1 cellular context compared by ENCODE assay signal in the genomic region with DNA sequence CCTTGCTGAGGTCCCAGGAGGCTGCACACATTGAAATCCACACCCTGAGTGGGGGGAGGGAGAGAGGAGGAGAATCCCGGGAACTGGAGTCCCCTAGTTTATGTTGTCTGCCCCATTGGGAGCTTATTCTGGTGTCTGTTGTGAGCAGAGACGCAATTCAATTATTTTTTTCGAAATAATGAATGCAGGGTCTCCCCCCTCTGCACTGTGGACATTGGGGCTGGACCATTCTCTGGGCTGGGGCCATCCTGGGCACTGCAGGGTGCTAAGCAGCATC.
TF ChIP-seq lines count a peak whose summit lies in the region.

No MANE protein-coding gene starts in this region.

TF ChIP-seq in GM23338, 12 proteins besides CTCF, POLR2A, EP300 and RAD21 (continued from another document):
- no peak for TF ChIP-seq EZH2 (IDR thresholded peaks at IDR 0.05; ENCODE audit: low read depth, unreplicated experiment)
